ENCODE assay signal across 1 cellular context in the genomic region with DNA sequence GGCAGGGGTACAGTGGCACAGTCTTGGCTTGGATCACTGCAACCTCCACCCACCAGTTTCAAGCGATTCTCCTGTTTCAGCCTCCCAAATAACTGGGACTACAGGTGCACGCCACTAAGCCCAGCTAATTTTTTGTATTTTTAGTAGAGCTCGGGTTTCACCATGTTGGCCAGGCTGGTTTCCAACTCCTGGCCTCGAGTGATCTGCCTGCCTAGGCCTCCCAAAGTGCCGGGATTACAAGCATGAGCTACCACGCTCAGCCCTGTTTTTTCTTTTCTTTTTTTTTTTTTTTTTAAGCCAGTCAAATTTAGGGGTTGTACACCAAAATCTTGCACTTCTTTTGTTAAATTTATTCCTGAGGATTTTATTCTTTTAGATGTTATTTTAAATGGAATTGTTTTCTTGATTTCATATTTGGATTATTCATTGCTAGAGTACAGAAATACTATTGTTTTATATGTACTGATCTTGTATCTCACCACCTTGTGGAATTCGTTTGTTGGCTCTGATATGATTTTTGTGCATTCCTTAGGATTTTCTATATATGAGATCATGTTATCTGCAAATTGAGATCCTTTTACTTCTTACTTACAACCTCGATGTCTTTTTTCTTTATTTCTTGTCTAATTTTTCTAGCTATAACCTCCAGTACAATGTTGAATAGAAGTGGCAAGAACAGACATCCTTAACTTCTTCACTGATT.
TF ChIP-seq lines count a peak whose summit lies in the region.

No MANE protein-coding gene starts in this region.

TF ChIP-seq in WTC11, 78 proteins besides CTCF, POLR2A, EP300 and RAD21 (continued from another document):
- TF ChIP-seq, protein P1, sequence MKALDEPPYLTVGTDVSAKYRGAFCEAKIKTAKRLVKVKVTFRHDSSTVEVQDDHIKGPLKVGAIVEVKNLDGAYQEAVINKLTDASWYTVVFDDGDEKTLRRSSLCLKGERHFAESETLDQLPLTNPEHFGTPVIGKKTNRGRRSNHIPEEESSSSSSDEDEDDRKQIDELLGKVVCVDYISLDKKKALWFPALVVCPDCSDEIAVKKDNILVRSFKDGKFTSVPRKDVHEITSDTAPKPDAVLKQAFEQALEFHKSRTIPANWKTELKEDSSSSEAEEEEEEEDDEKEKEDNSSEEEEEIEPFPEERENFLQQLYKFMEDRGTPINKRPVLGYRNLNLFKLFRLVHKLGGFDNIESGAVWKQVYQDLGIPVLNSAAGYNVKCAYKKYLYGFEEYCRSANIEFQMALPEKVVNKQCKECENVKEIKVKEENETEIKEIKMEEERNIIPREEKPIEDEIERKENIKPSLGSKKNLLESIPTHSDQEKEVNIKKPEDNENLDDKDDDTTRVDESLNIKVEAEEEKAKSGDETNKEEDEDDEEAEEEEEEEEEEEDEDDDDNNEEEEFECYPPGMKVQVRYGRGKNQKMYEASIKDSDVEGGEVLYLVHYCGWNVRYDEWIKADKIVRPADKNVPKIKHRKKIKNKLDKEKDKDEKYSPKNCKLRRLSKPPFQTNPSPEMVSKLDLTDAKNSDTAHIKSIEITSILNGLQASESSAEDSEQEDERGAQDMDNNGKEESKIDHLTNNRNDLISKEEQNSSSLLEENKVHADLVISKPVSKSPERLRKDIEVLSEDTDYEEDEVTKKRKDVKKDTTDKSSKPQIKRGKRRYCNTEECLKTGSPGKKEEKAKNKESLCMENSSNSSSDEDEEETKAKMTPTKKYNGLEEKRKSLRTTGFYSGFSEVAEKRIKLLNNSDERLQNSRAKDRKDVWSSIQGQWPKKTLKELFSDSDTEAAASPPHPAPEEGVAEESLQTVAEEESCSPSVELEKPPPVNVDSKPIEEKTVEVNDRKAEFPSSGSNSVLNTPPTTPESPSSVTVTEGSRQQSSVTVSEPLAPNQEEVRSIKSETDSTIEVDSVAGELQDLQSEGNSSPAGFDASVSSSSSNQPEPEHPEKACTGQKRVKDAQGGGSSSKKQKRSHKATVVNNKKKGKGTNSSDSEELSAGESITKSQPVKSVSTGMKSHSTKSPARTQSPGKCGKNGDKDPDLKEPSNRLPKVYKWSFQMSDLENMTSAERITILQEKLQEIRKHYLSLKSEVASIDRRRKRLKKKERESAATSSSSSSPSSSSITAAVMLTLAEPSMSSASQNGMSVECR (CRISPR knock-in tag; IDR thresholded peaks at IDR 0.05; ENCODE audit: borderline replicate concordance) = no peak
- TF ChIP-seq TCF7 (CRISPR knock-in tag; IDR thresholded peaks at IDR 0.05; ENCODE audit: low read depth) = no peak
